ENCODE assay signal across 2 cellular contexts in the genomic region with DNA sequence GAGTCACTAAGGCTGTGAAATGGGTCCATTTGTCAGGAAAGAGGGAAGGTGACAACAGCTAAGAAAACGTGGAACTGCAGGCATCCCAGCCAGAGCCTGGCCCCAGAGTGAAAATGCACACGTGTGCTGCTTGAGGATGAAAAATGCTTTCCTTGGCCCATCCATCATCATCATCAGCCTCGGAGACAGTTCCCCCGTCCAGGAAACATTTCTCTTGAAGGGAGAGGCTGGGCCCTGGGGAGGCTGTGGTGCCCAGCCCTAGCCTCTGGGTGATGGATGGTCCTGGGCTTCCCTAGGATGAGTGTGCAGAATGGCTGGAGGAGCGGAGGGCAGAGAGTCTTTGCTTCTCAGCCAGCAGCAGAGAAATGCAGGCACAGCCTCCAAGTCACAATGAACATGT.
TF ChIP-seq lines count a peak whose summit lies in the region.

No MANE protein-coding gene starts in this region.

TF ChIP-seq in A549, 52 proteins besides CTCF, POLR2A, EP300 and RAD21 (continued from another document):
- TF ChIP-seq E2F6 (IDR thresholded peaks at IDR 0.05; ENCODE audit: borderline replicate concordance, low read depth) (no peak), SREBF2 (IDR thresholded peaks at IDR 0.05) (no peak), SMC3 (IDR thresholded peaks at IDR 0.05) (no peak), MAFK (IDR thresholded peaks at IDR 0.05; ENCODE audit: partially characterized antibody) (no peak), BCL3 (IDR thresholded peaks at IDR 0.05) (no peak), CBX2 (IDR thresholded peaks at IDR 0.05; ENCODE audit: borderline replicate concordance, low read depth) (no peak), BHLHE40 (IDR thresholded peaks at IDR 0.05; ENCODE audit: low read depth, low read length) (no peak), HES2 (IDR thresholded peaks at IDR 0.05) (no peak)
- TF ChIP-seq, protein P1, sequence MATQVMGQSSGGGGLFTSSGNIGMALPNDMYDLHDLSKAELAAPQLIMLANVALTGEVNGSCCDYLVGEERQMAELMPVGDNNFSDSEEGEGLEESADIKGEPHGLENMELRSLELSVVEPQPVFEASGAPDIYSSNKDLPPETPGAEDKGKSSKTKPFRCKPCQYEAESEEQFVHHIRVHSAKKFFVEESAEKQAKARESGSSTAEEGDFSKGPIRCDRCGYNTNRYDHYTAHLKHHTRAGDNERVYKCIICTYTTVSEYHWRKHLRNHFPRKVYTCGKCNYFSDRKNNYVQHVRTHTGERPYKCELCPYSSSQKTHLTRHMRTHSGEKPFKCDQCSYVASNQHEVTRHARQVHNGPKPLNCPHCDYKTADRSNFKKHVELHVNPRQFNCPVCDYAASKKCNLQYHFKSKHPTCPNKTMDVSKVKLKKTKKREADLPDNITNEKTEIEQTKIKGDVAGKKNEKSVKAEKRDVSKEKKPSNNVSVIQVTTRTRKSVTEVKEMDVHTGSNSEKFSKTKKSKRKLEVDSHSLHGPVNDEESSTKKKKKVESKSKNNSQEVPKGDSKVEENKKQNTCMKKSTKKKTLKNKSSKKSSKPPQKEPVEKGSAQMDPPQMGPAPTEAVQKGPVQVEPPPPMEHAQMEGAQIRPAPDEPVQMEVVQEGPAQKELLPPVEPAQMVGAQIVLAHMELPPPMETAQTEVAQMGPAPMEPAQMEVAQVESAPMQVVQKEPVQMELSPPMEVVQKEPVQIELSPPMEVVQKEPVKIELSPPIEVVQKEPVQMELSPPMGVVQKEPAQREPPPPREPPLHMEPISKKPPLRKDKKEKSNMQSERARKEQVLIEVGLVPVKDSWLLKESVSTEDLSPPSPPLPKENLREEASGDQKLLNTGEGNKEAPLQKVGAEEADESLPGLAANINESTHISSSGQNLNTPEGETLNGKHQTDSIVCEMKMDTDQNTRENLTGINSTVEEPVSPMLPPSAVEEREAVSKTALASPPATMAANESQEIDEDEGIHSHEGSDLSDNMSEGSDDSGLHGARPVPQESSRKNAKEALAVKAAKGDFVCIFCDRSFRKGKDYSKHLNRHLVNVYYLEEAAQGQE (IDR thresholded peaks at IDR 0.05), result no peak
- TF ChIP-seq, protein P2, sequence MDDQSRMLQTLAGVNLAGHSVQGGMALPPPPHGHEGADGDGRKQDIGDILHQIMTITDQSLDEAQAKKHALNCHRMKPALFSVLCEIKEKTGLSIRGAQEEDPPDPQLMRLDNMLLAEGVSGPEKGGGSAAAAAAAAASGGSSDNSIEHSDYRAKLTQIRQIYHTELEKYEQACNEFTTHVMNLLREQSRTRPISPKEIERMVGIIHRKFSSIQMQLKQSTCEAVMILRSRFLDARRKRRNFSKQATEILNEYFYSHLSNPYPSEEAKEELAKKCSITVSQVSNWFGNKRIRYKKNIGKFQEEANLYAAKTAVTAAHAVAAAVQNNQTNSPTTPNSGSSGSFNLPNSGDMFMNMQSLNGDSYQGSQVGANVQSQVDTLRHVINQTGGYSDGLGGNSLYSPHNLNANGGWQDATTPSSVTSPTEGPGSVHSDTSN (IDR thresholded peaks at IDR 0.05), result no peak

TF ChIP-seq in IMR-90, 13 proteins besides CTCF, POLR2A, EP300 and RAD21 (continued from another document):
- TF ChIP-seq MXI1 (IDR thresholded peaks at IDR 0.05; ENCODE audit: borderline replicate concordance, low read depth, low read length) (no peak), ELK1 (IDR thresholded peaks at IDR 0.05; ENCODE audit: borderline replicate concordance, low read depth, low read length) (no peak), MAZ (IDR thresholded peaks at IDR 0.05; ENCODE audit: borderline replicate concordance, low read depth, low read length) (no peak)
